ENCODE assay signal across 18 cellular contexts in the genomic region with DNA sequence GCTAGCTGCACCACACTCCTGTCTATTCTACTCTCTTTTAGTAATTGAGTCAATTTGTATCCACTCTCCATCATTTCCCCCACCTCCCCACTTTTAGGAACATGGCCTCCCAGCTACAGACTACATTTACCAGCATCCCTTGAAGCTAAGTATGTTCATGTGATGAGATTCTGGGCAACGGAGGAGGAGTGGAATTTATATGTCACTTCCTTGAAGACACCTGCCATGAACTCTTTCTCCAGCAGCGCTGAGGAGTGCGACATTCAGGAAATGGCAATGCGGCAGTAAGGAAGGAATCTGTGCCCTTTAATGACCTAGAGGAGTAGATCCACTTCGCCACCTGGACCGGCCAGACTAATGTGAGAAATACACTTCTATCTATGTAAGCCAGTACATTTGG.
"Had no signal": no experiment of that assay in that cellular context is flagged by ENCODE, and none has a peak within 500 bp of the region (broad histone marks: within the 10 kb centered on the region; RNA-seq: fewer than 3 reads in every experiment).

No MANE protein-coding gene starts in this region.

- H3K27me3 Mint-ChIP-seq: activated CD4-positive, alpha-beta T cell treated with anti-CD3 and anti-CD28 coated beads, Interleukin-2, amount 10 ng/mL, durations not matched to agents 7 days and 5 days; activated naive CD8-positive, alpha-beta T cell treated with anti-CD3 and anti-CD28 coated beads, Interleukin-2, amount 10 ng/mL, durations not matched to agents 7 days and 5 days had no signal

- H3K27me3 ChIP-seq: hepatocyte, suprapubic skin had no signal

- H3K36me3 ChIP-seq: left ventricle myocardium inferior, suprapubic skin had no signal

- H3K36me3 Mint-ChIP-seq: activated naive CD8-positive, alpha-beta T cell treated with anti-CD3 and anti-CD28 coated beads, Interleukin-2, amount 10 ng/mL, durations not matched to agents 7 days and 5 days had no signal

- H3K4me1 ChIP-seq: left ventricle myocardium inferior, suprapubic skin had no signal

- H3K4me1 Mint-ChIP-seq: activated CD4-positive, alpha-beta T cell treated with anti-CD3 and anti-CD28 coated beads, Interleukin-2, amount 10 ng/mL, durations not matched to agents 7 days and 5 days; activated naive CD8-positive, alpha-beta T cell treated with anti-CD3 and anti-CD28 coated beads, Interleukin-2, amount 10 ng/mL, durations not matched to agents 7 days and 5 days; neural crest cell had no signal

- H3K27ac Mint-ChIP-seq: activated CD4-positive, alpha-beta T cell treated with anti-CD3 and anti-CD28 coated beads, Interleukin-2, amount 10 ng/mL, durations not matched to agents 7 days and 5 days; activated naive CD8-positive, alpha-beta T cell treated with anti-CD3 and anti-CD28 coated beads, Interleukin-2, amount 10 ng/mL, durations not matched to agents 7 days and 5 days; activated T-helper 1 cell treated with anti-CD3 and anti-CD28 coated beads, Interleukin-12 subunit alpha, Interleukin-12 subunit beta, Interleukin-2, Interleukin-4 antibody, amounts not matched to agents 30 ng/mL and 10 ng/mL and 1 ng/mL, durations not matched to agents 14 hours and 24 hours and 36 hours had no signal

- H3K9ac ChIP-seq: parathyroid adenoma had no signal

- DNase-seq: activated CD4-positive, alpha-beta T cell treated with anti-CD3 and anti-CD28 coated beads, Interleukin-2, amount 10 ng/mL, durations not matched to agents 7 days and 5 days; activated naive CD4-positive, alpha-beta T cell; activated naive CD8-positive, alpha-beta T cell treated with anti-CD3 and anti-CD28 coated beads, Interleukin-2, amount 10 ng/mL, durations not matched to agents 7 days and 5 days; kidney; left ventricle myocardium inferior; mesenchymal stem cell; retina; stimulated activated CD4-positive, alpha-beta T cell treated with anti-CD3 and anti-CD28 coated beads, Interleukin-15, amount 100 ng/mL, for 24 hours; stimulated activated CD4-positive, alpha-beta T cell treated with anti-CD3 and anti-CD28 coated beads, Interleukin-4, amount 100 ng/mL, for 24 hours; stimulated activated naive CD4-positive, alpha-beta T cell treated with Interleukin-2 at 50 U/mL for 16 hours; trophoblast cell had no signal

- H3K4me3 Mint-ChIP-seq: activated CD4-positive, alpha-beta T cell treated with anti-CD3 and anti-CD28 coated beads, Interleukin-2, amount 10 ng/mL, durations not matched to agents 7 days and 5 days; activated naive CD8-positive, alpha-beta T cell treated with anti-CD3 and anti-CD28 coated beads, Interleukin-2, amount 10 ng/mL, durations not matched to agents 7 days and 5 days; activated T-helper 1 cell treated with anti-CD3 and anti-CD28 coated beads, Interleukin-12 subunit alpha, Interleukin-12 subunit beta, Interleukin-2, Interleukin-4 antibody, amounts not matched to agents 30 ng/mL and 10 ng/mL and 1 ng/mL, durations not matched to agents 14 hours and 24 hours and 36 hours; neural crest cell had no signal

- H3K27ac ChIP-seq: hepatocyte, left ventricle myocardium inferior, parathyroid adenoma, skin epidermis, suprapubic skin had no signal

- H3K4me3 ChIP-seq: hepatocyte, left ventricle myocardium inferior, skin epidermis, suprapubic skin had no signal

- H3K9me3 ChIP-seq: suprapubic skin had no signal

- ATAC-seq: esophagus mucosa had no signal
